Comparison of ENCODE assay signal across 8 cellular contexts in genomic region chr4:15963001-15963451, GRCh38. TPM values are rescaled to one million over a fixed set of nuclear protein-coding genes. Genes with fewer than 3 reads are reported as not detected.
DNase-seq lines count a peak whose midpoint lies in the region; ATAC-seq, FAIRE-seq and TF ChIP-seq lines count a peak whose summit lies in the region.

A gene with protein sequence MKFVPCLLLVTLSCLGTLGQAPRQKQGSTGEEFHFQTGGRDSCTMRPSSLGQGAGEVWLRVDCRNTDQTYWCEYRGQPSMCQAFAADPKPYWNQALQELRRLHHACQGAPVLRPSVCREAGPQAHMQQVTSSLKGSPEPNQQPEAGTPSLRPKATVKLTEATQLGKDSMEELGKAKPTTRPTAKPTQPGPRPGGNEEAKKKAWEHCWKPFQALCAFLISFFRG (minus strand): TSS chr4:15963175. CDS start chr4:15963129, 46 bp downstream.

- 51% methylated on average over 8 of the region's 9 CpGs for WGBS in A549 (ENCODE audit: missing lambda C conversion rate)
- WGBS in adipose tissue, 3 donors = 36 to 42% (median 42%) methylated on average over 9 of the region's 9 CpGs

- FAIRE-seq in A549 (lab: Jason Lieb, UNC) = no peak

- H3K4me2 ChIP-seq in A549 = no peak within 1 kb of the TSS

- ATAC-seq in A549 = peak; percentile 89 to 95
- ATAC-seq in HG03280 (IDR thresholded peaks at IDR 0.05; ENCODE audit: unreplicated experiment) = peak; percentile 57

- TF ChIP-seq CTCF in A549 (IDR thresholded peaks at IDR 0.05) = peak; percentile 41
- peak; percentile 33; the same call in 1 of the 2 replicates for TF ChIP-seq CTCF in GM12875 (IDR thresholded peaks at IDR 0.05; ENCODE audit: borderline replicate concordance, insufficient read depth, low read depth, low read length)
- peak; percentile 81 for TF ChIP-seq CTCF in kidney epithelial cell (IDR thresholded peaks at IDR 0.05; ENCODE audit: insufficient read depth, low read length, poor library complexity, severe bottlenecking)

- TF ChIP-seq POLR2A in A549 (IDR thresholded peaks at IDR 0.05; ENCODE audit: low read length) = no peak

- no peak within 1 kb of the TSS for H3K27ac ChIP-seq in A549
- no peak within 1 kb of the TSS for H3K27ac ChIP-seq in adipose tissue (ENCODE audit: low read depth, low read length)

- H3K4me1 ChIP-seq in A549 = no peaks in the 10 kb centered on the region

- no peaks in the 10 kb centered on the region for H3K36me3 ChIP-seq in kidney epithelial cell (ENCODE audit: control insufficient read depth, insufficient read depth, low read length)

- H3K27me3 ChIP-seq in kidney epithelial cell (ENCODE audit: control insufficient read depth, insufficient read depth, low read length) = no peaks in the 10 kb centered on the region

- no peak within 1 kb of the TSS for H3K4me3 ChIP-seq in A549
- no peak within 1 kb of the TSS for H3K4me3 ChIP-seq in GM12875 (ENCODE audit: low read depth, low read length)
- H3K4me3 ChIP-seq in kidney epithelial cell (ENCODE audit: low read depth, low read length) = no peak within 1 kb of the TSS

- CTCF ChIA-PET in A549 (lab: Yijun Ruan, JAX) = interaction anchor here (0.6 to 6.5 kb wide), 12 partner anchors 9 to 181 kb away, joined by 3 to 58 read pairs (median 4); no protein-coding TSS in a partner anchor

- peak; percentile 28 to 48 for DNase-seq in A549 (ENCODE audit: low read depth in 1 of 2, low spot score in 1 of 2)
- DNase-seq in SK-N-DZ (ENCODE audit: low spot score) = peak; percentile 64
- DNase-seq in kidney epithelial cell (ENCODE audit: low read depth) = no peak
- peak; percentile 51 for DNase-seq in stimulated activated CD8-positive, alpha-beta memory T cell treated with anti-CD3 and anti-CD28 coated beads, Interleukin-15, amount 100 ng/mL, for 1 hour (ENCODE audit: low read depth)
- DNase-seq in NCI-H1048 (lab: John Stamatoyannopoulos, UW) = no peak

- no peak for TF ChIP-seq EP300 in A549 (IDR thresholded peaks at IDR 0.05)

- peak; percentile 50 to 63; a peak in 4 of 5 replicates for TF ChIP-seq RAD21 in A549 (conservative IDR thresholded peaks at IDR 0.05 in 1 of 2, IDR thresholded peaks at IDR 0.05 in 1 of 2)

- H3K9me3 ChIP-seq in A549 = 0 out of 3 replicates have a peak, but pooled peaks cover 3% of the 10 kb centered on the region

- POLR2A ChIA-PET in A549 (lab: Yijun Ruan, JAX) = no interaction called here

TF ChIP-seq in A549, 52 proteins besides CTCF, POLR2A, EP300 and RAD21:
- TF ChIP-seq TFCP2L1 (CRISPR knock-in tag; IDR thresholded peaks at IDR 0.05) (no peak), CHD2 (IDR thresholded peaks at IDR 0.05; ENCODE audit: low read length, partially characterized antibody) (no peak), PBX3 (IDR thresholded peaks at IDR 0.05) (no peak), SMC3 (IDR thresholded peaks at IDR 0.05) (peak; percentile 47; the same call in 2 of the 3 replicates), FOXS1 (CRISPR knock-in tag; IDR thresholded peaks at IDR 0.05) (no peak)
TF ChIP-seq in A549: peak in this region for 1.

RNA-seq across cellular contexts. Expression of the gene that starts here (rescaled TPM):
- polyA plus RNA-seq in A549 (2011; rRNA removed) (not detected in 2 replicates), A549 (2017; fragmentation: RNase III; extraction: RNeasy Plus Mini Kit Qiagen cat#74134 plus additional on column Dnase treatment) (not detected in 3 replicates), adipose tissue (10 to 100 TPM in 2 of 3 donors, under 1 TPM in 1; 0.20 to 38.1 (median 27.4) TPM)
- polyA plus RNA-seq in A549 (2012; cell fraction: cytosol; rRNA removed) = 0.03 TPM in 2 replicates
- not detected in 2 replicates for polyA plus RNA-seq in A549 (2012; cell fraction: nucleus; rRNA removed)
- not detected in 2 replicates for polyA minus RNA-seq in A549 (2011; rRNA and poly(A)+ RNA removed)
- polyA plus RNA-seq in SK-N-DZ (2014; cell fraction: cytosol; rRNA removed) = 0.50 and 1.0 TPM in 2 replicates
- polyA plus RNA-seq in SK-N-DZ (2014; cell fraction: nucleus; rRNA removed) = 0.63 and 1.9 TPM in 2 replicates
- not detected in 2 replicates for total RNA-seq in kidney epithelial cell

Comparison
In these comparisons a context has a peak if more than half of its experiments do, and no peak if none do; other contexts are left out.
1. Peak in DNase-seq and ATAC-seq in A549; RNA of the gene not detected or under 1 TPM.
2. DNase-seq: peak in SK-N-DZ (single experiment) and stimulated activated CD8-positive, alpha-beta memory T cell treated with anti-CD3 and anti-CD28 coated beads, Interleukin-15, amount 100 ng/mL, for 1 hour (single experiment); none in kidney epithelial cell (single experiment) and NCI-H1048 (single experiment).
3. Peak in every context shown above with its lines, with median percentiles within 50 percentile points of each other: CTCF ChIP-seq.